Comparison of ENCODE assay signal across 13 cellular contexts in genomic region chr2:214587442-214587841, GRCh38.
A peak's percentile ranks its signal among the peaks of the same experiment; 100 is the strongest.
DNase-seq lines count a peak whose midpoint lies in the region; ATAC-seq, FAIRE-seq and TF ChIP-seq lines count a peak whose summit lies in the region.
"Had no signal": no experiment of that assay in that cellular context is flagged by ENCODE, and none has a peak within 500 bp of the region (broad histone marks: within the 10 kb centered on the region; RNA-seq: fewer than 3 reads in every experiment).

No MANE protein-coding gene starts in this region.

- POLR2A ChIA-PET in H1 (lab: Charles Lee; ENCODE audit: partially characterized antibody) = no interaction called here

- no peaks in the 10 kb centered on the region for H3K36me3 ChIP-seq in H1 (ENCODE audit: control insufficient read depth in 2 of 4, insufficient read depth in 4 of 4, low read length in 3 of 4)
- H3K36me3 ChIP-seq: esophagus muscularis mucosa had no signal

- TF ChIP-seq CTCF in H1 (IDR thresholded peaks at IDR 0.05; ENCODE audit: control extremely low read depth in 1 of 3, insufficient read depth in 1 of 3, low read depth in 1 of 3, low read length in 3 of 3) (peak; percentile 61 to 83 (median 81)), type B pancreatic cell (conservative IDR thresholded peaks at IDR 0.05) (peak; percentile 60)

- H3K23ac ChIP-seq in H1 (ENCODE audit: insufficient read length) = no peak overlapping the region

- H3K79me1 ChIP-seq in H1 (ENCODE audit: low read depth, low read length) = no peaks in the 10 kb centered on the region

- CTCF ChIA-PET in H1 (lab: Charles Lee; ENCODE audit: partially characterized antibody) = interaction anchor here (0.6 to 1.6 kb wide), 24 partner anchors 10 to 1367 kb away, joined by 3 to 12 read pairs (median 4); no protein-coding TSS in a partner anchor

- no peak overlapping the region for H4K91ac ChIP-seq in H1 (replicated peaks; ENCODE audit: insufficient read length, low read length)

- TF ChIP-seq POLR2A in H1 (IDR thresholded peaks at IDR 0.05; ENCODE audit: control extremely low read depth in 1 of 2, low read depth in 2 of 2, low read length in 2 of 2) = no peak

- no peak overlapping the region for H3K27ac ChIP-seq in H1 (ENCODE audit: low read depth, low read length)
- H3K27ac ChIP-seq: esophagus muscularis mucosa had no signal

- no peaks in the 10 kb centered on the region for H4K20me1 ChIP-seq in H1 (replicated peaks in 1 of 2; ENCODE audit: control insufficient read depth in 1 of 2, insufficient read depth in 2 of 2, low read length in 2 of 2)

- no peak overlapping the region for H2BK20ac ChIP-seq in H1 (ENCODE audit: low read length)

- H3K4me1 ChIP-seq in H1 (replicated peaks in 1 of 4; ENCODE audit: control insufficient read depth in 3 of 4, insufficient read depth in 4 of 4, low read length in 3 of 4) = no peaks in the 10 kb centered on the region
- H3K4me1 ChIP-seq: esophagus muscularis mucosa had no signal

- no peaks in the 10 kb centered on the region for H3K9me3 ChIP-seq in H1 (ENCODE audit: insufficient read depth in 2 of 2, low read depth in 1 of 2, low read length in 1 of 2)
- H3K9me3 ChIP-seq: esophagus muscularis mucosa had no signal

- TF ChIP-seq RAD21 in H1 (IDR thresholded peaks at IDR 0.05 in 1 of 2, conservative IDR thresholded peaks at IDR 0.05 in 1 of 2; ENCODE audit: low read depth in 2 of 2, low read length in 2 of 2) = peak; percentile 70 to 72

- H2AK5ac ChIP-seq in H1 (ENCODE audit: low read depth, low read length) = no peak overlapping the region

- no peak overlapping the region for H2AFZ ChIP-seq in H1 (ENCODE audit: low read length)

- H3K4me2 ChIP-seq in H1 (ENCODE audit: insufficient read depth in 1 of 2, low read depth in 2 of 2, low read length in 2 of 2) = no peak overlapping the region

- H3K4me1 Mint-ChIP-seq in type B pancreatic cell (ENCODE audit: unreplicated experiment) = no peaks in the 10 kb centered on the region
- no peaks in the 10 kb centered on the region for H3K4me1 Mint-ChIP-seq in activated T-helper 17 cell treated with anti-CD3 and anti-CD28 coated beads, Interleukin-2, amount 50 U/mL, for 72 hours
- H3K4me1 Mint-ChIP-seq: activated B cell treated with CpG ODN at 0.5 μM for 24 hours, brain had no signal

- no peaks in the 10 kb centered on the region for H3K79me2 ChIP-seq in H1 (ENCODE audit: control insufficient read depth in 1 of 2, insufficient read depth in 2 of 2, low read length in 2 of 2)

- H3K9me3 Mint-ChIP-seq in type B pancreatic cell = no peaks in the 10 kb centered on the region
- H3K9me3 Mint-ChIP-seq in activated T-helper 17 cell treated with anti-CD3 and anti-CD28 coated beads, Interleukin-2, amount 50 U/mL, for 72 hours = no peaks in the 10 kb centered on the region
- H3K9me3 Mint-ChIP-seq: activated B cell treated with CpG ODN at 0.5 μM for 24 hours had no signal

- H3K23me2 ChIP-seq in H1 (ENCODE audit: low read depth, low read length) = no peaks in the 10 kb centered on the region

- ATAC-seq in HG03045 (IDR thresholded peaks at IDR 0.05; ENCODE audit: unreplicated experiment) = no peak
- ATAC-seq in activated T-helper 17 cell treated with anti-CD3 and anti-CD28 coated beads, Interleukin-2, amount 50 U/mL, for 72 hours (replicated peaks) = no peak
- ATAC-seq: activated T-cell treated with anti-CD3 and anti-CD28 coated beads, Interleukin-2, amount 50 U/mL, for 72 hours had no signal

- peak; percentile 42 for FAIRE-seq in H1 (lab: Jason Lieb, UNC)

- H3K4me3 ChIP-seq in H1 (ENCODE audit: extremely low read depth in 1 of 4, insufficient read depth in 2 of 4, low read depth in 3 of 4, low read length in 4 of 4) = no peak overlapping the region
- H3K4me3 ChIP-seq: esophagus muscularis mucosa had no signal

- no peak overlapping the region for H2BK15ac ChIP-seq in H1 (ENCODE audit: low read length)

- TF ChIP-seq EP300 in H1 (IDR thresholded peaks at IDR 0.05; ENCODE audit: borderline replicate concordance in 1 of 2, low read depth in 2 of 2, low read length in 2 of 2) = no peak

- no peak overlapping the region for H3K18ac ChIP-seq in H1 (ENCODE audit: extremely low read depth, low read length)

- H3K27ac Mint-ChIP-seq in type B pancreatic cell = no peak overlapping the region
- no peak overlapping the region for H3K27ac Mint-ChIP-seq in activated T-helper 17 cell treated with anti-CD3 and anti-CD28 coated beads, Interleukin-2, amount 50 U/mL, for 72 hours
- H3K27ac Mint-ChIP-seq: activated B cell treated with CpG ODN at 0.5 μM for 24 hours; activated T-cell treated with anti-CD3 and anti-CD28 coated beads, Interleukin-2, amount 50 U/mL, for 72 hours; brain had no signal

- H3K4ac ChIP-seq in H1 (replicated peaks; ENCODE audit: insufficient read length, low read depth, low read length) = no peak overlapping the region

- peaks cover 5 to 11% (median 8%) of the 10 kb centered on the region in 4 experiments for H3K27me3 ChIP-seq in H1 (replicated peaks in 1 of 4; ENCODE audit: control insufficient read depth in 3 of 4, extremely low read depth in 1 of 4, insufficient read depth in 3 of 4, low read length in 3 of 4)
- H3K27me3 ChIP-seq: esophagus muscularis mucosa had no signal

- 33% methylated on average over 3 of the region's 3 CpGs; no CpG with 5 or more reads in 1 of the 2 experiments for WGBS in H1 (ENCODE audit: extremely low coverage in 1 of 2, insufficient coverage in 1 of 2, insufficient read length in 1 of 2, insufficient replicate concordance in 2 of 2, low coverage in 1 of 2, low lambda C conversion rate in 2 of 2, missing lambda C conversion rate in 1 of 2), 2 experiments

- H2BK5ac ChIP-seq in H1 (ENCODE audit: low read depth, low read length) = no peak overlapping the region

- H3K4me3 Mint-ChIP-seq in type B pancreatic cell = no peak overlapping the region
- no peak overlapping the region for H3K4me3 Mint-ChIP-seq in activated T-helper 17 cell treated with anti-CD3 and anti-CD28 coated beads, Interleukin-2, amount 50 U/mL, for 72 hours
- H3K4me3 Mint-ChIP-seq: activated B cell treated with CpG ODN at 0.5 μM for 24 hours; activated T-cell treated with anti-CD3 and anti-CD28 coated beads, Interleukin-2, amount 50 U/mL, for 72 hours; brain had no signal

- H3K36me3 Mint-ChIP-seq in type B pancreatic cell = no peaks in the 10 kb centered on the region
- no peaks in the 10 kb centered on the region for H3K36me3 Mint-ChIP-seq in activated T-helper 17 cell treated with anti-CD3 and anti-CD28 coated beads, Interleukin-2, amount 50 U/mL, for 72 hours (ENCODE audit: low read depth)
- H3K36me3 Mint-ChIP-seq: brain had no signal

- H3K14ac ChIP-seq in H1 (ENCODE audit: insufficient read length) = no peak overlapping the region

- peak; percentile 57 for DNase-seq in NCI-H82 (lab: John Stamatoyannopoulos, UW)
- DNase-seq in NCI-H82 treated with DMSO at 0.1 percent for 48 hours (lab: John Stamatoyannopoulos, UW; ENCODE audit: unreplicated experiment) = no peak
- peak; percentile 12 for DNase-seq in NCI-H460 (ENCODE audit: extremely low read depth, low read depth)
- peak; percentile 9 to 52 for DNase-seq in H1 (ENCODE audit: low read depth in 1 of 2, low spot score in 2 of 2)
- DNase-seq in type B pancreatic cell (ENCODE audit: extremely low spot score, unreplicated experiment) = no peak
- no peak for DNase-seq in COR-L47 (lab: John Stamatoyannopoulos, UW)
- DNase-seq: activated B cell treated with CpG ODN at 0.5 μM for 24 hours; activated T-cell treated with anti-CD3 and anti-CD28 coated beads, Interleukin-2, amount 50 U/mL, for 72 hours; NCI-H1930 had no signal

- no peak overlapping the region for H3K9ac ChIP-seq in H1 (replicated peaks in 1 of 4; ENCODE audit: extremely low read depth in 1 of 4, low read depth in 3 of 4, low read length in 3 of 4)

- no peak overlapping the region for H2BK120ac ChIP-seq in H1 (replicated peaks; ENCODE audit: low read depth, low read length)

- H4K8ac ChIP-seq in H1 (ENCODE audit: extremely low read depth, insufficient read depth, low read length) = no peak overlapping the region

- no peak overlapping the region for H2BK12ac ChIP-seq in H1 (ENCODE audit: low read depth, low read length)

- H3K27me3 Mint-ChIP-seq in type B pancreatic cell = no peaks in the 10 kb centered on the region
- peaks cover 8% of the 10 kb centered on the region for H3K27me3 Mint-ChIP-seq in activated T-helper 17 cell treated with anti-CD3 and anti-CD28 coated beads, Interleukin-2, amount 50 U/mL, for 72 hours
- H3K27me3 Mint-ChIP-seq: activated B cell treated with CpG ODN at 0.5 μM for 24 hours had no signal

- no peak overlapping the region for H3K56ac ChIP-seq in H1 (replicated peaks; ENCODE audit: insufficient read length, low read depth, low read length)

- no peak overlapping the region for H4K5ac ChIP-seq in H1 (ENCODE audit: insufficient read length, low read depth, low read length)

TF ChIP-seq in H1, 55 proteins besides CTCF, POLR2A, EP300 and RAD21 (continues in another document):
- TF ChIP-seq KDM4A (IDR thresholded peaks at IDR 0.05; ENCODE audit: low read depth, low read length, severe bottlenecking) (no peak), JUN (IDR thresholded peaks at IDR 0.05; ENCODE audit: low read depth, low read length) (no peak), E2F6 (IDR thresholded peaks at IDR 0.05) (no peak), CBX8 (IDR thresholded peaks at IDR 0.05; ENCODE audit: borderline replicate concordance, low read depth, low read length) (no peak), USF2 (IDR thresholded peaks at IDR 0.05; ENCODE audit: low read length) (no peak), POU5F1 (IDR thresholded peaks at IDR 0.05; ENCODE audit: low read depth, low read length) (no peak), TBP (IDR thresholded peaks at IDR 0.05; ENCODE audit: low read depth, low read length) (no peak), TAF1 (IDR thresholded peaks at IDR 0.05; ENCODE audit: low read depth, low read length) (no peak), CHD1 (IDR thresholded peaks at IDR 0.05; ENCODE audit: low read depth, low read length) (no peak), SP1 (IDR thresholded peaks at IDR 0.05; ENCODE audit: low read depth, low read length) (no peak), TEAD4 (IDR thresholded peaks at IDR 0.05; ENCODE audit: low read depth, low read length) (0 out of 2 replicates have a peak, but pooled peaks have one; percentile 25), YY1 (IDR thresholded peaks at IDR 0.05; ENCODE audit: low read depth, low read length) (peak; percentile 81; the same call in 1 of the 2 replicates)

Comparison
In these comparisons a context has a peak if more than half of its experiments do, and no peak if none do; other contexts are left out.
1. DNase-seq: peak in NCI-H82 (single experiment), NCI-H460 (single experiment) and H1 (2 of 2); none in NCI-H82 treated with DMSO at 0.1 percent for 48 hours (single experiment), type B pancreatic cell (single experiment) and COR-L47 (single experiment).